In the genomic region with DNA sequence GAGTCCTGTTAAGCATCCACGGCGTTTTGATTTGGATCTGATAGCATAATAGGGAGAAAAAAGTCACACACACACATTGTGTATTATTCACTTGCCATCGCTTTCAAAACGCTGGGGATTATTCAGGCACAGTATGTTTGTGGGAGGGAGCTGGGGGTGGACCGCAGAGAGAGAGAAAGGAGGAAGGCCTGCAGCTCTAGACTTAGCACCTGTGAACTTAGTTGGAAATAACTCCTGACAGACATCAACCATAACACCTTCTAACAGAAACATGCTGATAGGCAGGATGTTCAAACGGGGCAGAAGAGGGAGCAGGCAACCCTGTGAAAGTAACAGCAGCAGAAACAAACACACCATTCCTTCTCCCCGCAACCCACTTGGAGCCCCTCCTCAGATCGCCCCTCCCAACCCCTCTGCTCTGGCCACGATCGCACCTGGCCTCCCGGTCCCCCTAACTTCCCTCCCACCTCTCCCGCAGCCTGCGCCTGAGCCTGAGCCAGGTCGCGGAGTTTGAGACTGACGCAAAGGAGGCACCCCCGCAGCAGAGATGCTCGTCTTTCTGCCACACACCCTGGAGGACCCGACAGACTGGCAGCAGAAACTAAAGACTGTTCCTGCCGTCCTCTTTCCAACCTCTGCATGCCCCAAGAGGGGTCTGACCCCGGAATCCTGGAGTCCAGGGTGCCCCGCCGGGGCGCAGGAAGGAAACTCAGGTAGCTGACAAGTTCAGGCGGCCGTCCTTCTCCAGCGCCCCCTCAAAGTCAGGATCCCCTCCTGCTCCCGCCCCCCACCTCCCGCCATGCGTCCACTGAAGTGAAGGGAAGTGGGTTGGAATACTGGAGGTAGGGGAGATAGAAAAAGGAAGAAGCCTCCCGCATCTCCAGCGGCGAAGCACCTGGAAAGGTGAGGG, we compare ENCODE assay signal across 11 cellular contexts. TPM values are rescaled to one million over a fixed set of nuclear protein-coding genes. Genes with fewer than 3 reads are reported as not detected.
DNase-seq lines count a peak whose midpoint lies in the region; ATAC-seq, FAIRE-seq and TF ChIP-seq lines count a peak whose summit lies in the region.
"Had no signal": no experiment of that assay in that cellular context is flagged by ENCODE, and none has a peak within 500 bp of the region (broad histone marks: within the 10 kb centered on the region; RNA-seq: fewer than 3 reads in every experiment).

No MANE protein-coding gene starts in this region.

- CTCF ChIA-PET in K562 (lab: Yijun Ruan, JAX; ENCODE audit: low intra/inter-chr PET ratio), result no interaction called here

- no peak for FAIRE-seq in K562 (lab: Jason Lieb, UNC)
- FAIRE-seq: H54 had no signal

- peaks cover 15% of the 10 kb centered on the region for H3K4me1 ChIP-seq in HUES6 (ENCODE audit: control insufficient read depth, insufficient read depth, low read length)
- no peaks in the 10 kb centered on the region for H3K4me1 ChIP-seq in K562 (replicated peaks in 1 of 2; ENCODE audit: control insufficient read depth in 2 of 2, insufficient read depth in 2 of 2, low read length in 2 of 2)
- H3K4me1 ChIP-seq in spleen, result no peaks in the 10 kb centered on the region
- peaks cover 0 to 7% of the 10 kb centered on the region in 2 donors for H3K4me1 ChIP-seq in thyroid gland

- intact Hi-C loops in K562 (cut with micrococcal nuclease), result no loop called here
- intact Hi-C loops in spleen (cut with DNase I; ENCODE audit: low total_unique reads), result no loop called here
- intact Hi-C loops in thyroid gland (cut with DNase I), result no loop called here

- no peaks in the 10 kb centered on the region for H3K9me1 ChIP-seq in K562 (ENCODE audit: control insufficient read depth, insufficient read depth, low read length)

- DNase-seq in K562 (ENCODE audit: extremely low read depth in 1 of 4, low spot score in 3 of 4), result no peak
- no peak for DNase-seq in kidney epithelial cell (ENCODE audit: low read depth)
- DNase-seq in spleen, result peak; percentile 67
- no peak for DNase-seq in HT-29 (ENCODE audit: low spot score)
- no peak for DNase-seq in thyroid gland
- no peak for DNase-seq in central memory CD4-positive, alpha-beta T cell
- no peak for DNase-seq in stimulated activated CD4-positive, alpha-beta T cell treated with anti-CD3 and anti-CD28 coated beads, Interleukin-2, amount 100 ng/mL, for 48 hours
- DNase-seq: Kasumi-1 had no signal

- H3K27ac ChIP-seq in HUES6 (ENCODE audit: low read depth, low read length) (no peak overlapping the region), K562 (ENCODE audit: extremely low read depth, low read depth, low read length) (no peak overlapping the region), spleen (peak overlapping the region in 6 of 8 donors; percentile 24 to 59 (median 43)), thyroid gland (no peak overlapping the region)
- H3K27ac ChIP-seq: SK-N-MC had no signal

- no peak for TF ChIP-seq EP300 in K562 (IDR thresholded peaks at IDR 0.05; ENCODE audit: low read length)

- TF ChIP-seq RAD21 in K562 (CRISPR knock-in tag; conservative IDR thresholded peaks at IDR 0.05 in 1 of 2, IDR thresholded peaks at IDR 0.05 in 1 of 2), result no peak

- WGBS in K562 (ENCODE audit: insufficient coverage, low coverage, missing lambda C conversion rate), result 3% methylated on average over 33 of the region's 33 CpGs
- 8 to 12% (median 9%) methylated on average over 23 to 33 of the region's 33 CpGs for WGBS in spleen, 5 donors
- 5 to 6% methylated on average over 24 to 27 of the region's 33 CpGs for WGBS in thyroid gland, 2 donors

- H3K9ac ChIP-seq in HUES6 (ENCODE audit: low read length) (peak overlapping the region; percentile 48), K562 (ENCODE audit: insufficient read depth in 1 of 2, low read depth in 2 of 2, low read length in 2 of 2) (no peak overlapping the region)

- POLR2A ChIA-PET in K562 (lab: Yijun Ruan, JAX), result no interaction called here

- BruUV-seq in K562 (replicated peaks; lab: Mats Ljungman, UMichigan), result no TSS peak

- peak; percentile 22; the same call in 1 of the 3 replicates for ATAC-seq in K562

- H3K36me3 ChIP-seq in HUES6 (ENCODE audit: control insufficient read depth, insufficient read depth, low read length) (no peaks in the 10 kb centered on the region), K562 (ENCODE audit: control insufficient read depth, insufficient read depth, low read length) (no peaks in the 10 kb centered on the region), kidney epithelial cell (ENCODE audit: control insufficient read depth, insufficient read depth, low read length) (no peaks in the 10 kb centered on the region), spleen (no peaks in the 10 kb centered on the region), thyroid gland (no peaks in the 10 kb centered on the region)

- TF ChIP-seq POLR2A in K562 (conservative IDR thresholded peaks at IDR 0.05), result no peak
- TF ChIP-seq POLR2A in spleen (IDR thresholded peaks at IDR 0.05), result no peak
- no peak for TF ChIP-seq POLR2A in thyroid gland (IDR thresholded peaks at IDR 0.05)

- peak overlapping the region; percentile 83 for H3K4me3 ChIP-seq in HUES6 (ENCODE audit: low read depth, low read length)
- H3K4me3 ChIP-seq in K562, result no peak overlapping the region
- peak overlapping the region; percentile 46 for H3K4me3 ChIP-seq in kidney epithelial cell (ENCODE audit: low read depth, low read length)
- H3K4me3 ChIP-seq in spleen, result peak overlapping the region; percentile 35 to 74 (median 50)
- H3K4me3 ChIP-seq in thyroid gland (replicated peaks in 1 of 3), result no peak overlapping the region
- H3K4me3 ChIP-seq: SK-N-MC had no signal

- in situ Hi-C loops in K562 (cut with MboI), result no loop called here

- H3K27me3 ChIP-seq in HUES6 (ENCODE audit: control insufficient read depth, insufficient read depth, low read length) (peaks cover 30% of the 10 kb centered on the region), K562 (ENCODE audit: control insufficient read depth in 2 of 2, insufficient read depth in 2 of 2, low read length in 2 of 2) (no peaks in the 10 kb centered on the region), kidney epithelial cell (ENCODE audit: control insufficient read depth, insufficient read depth, low read length) (no peaks in the 10 kb centered on the region), spleen (replicated peaks in 1 of 7) (peaks cover 0 to 19% (median 3%) of the 10 kb centered on the region in 7 donors), thyroid gland (no peaks in the 10 kb centered on the region)

- H4K20me1 ChIP-seq in K562 (replicated peaks; ENCODE audit: control insufficient read depth, insufficient read depth, low read length), result no peaks in the 10 kb centered on the region

- H3K79me2 ChIP-seq in K562 (ENCODE audit: control insufficient read depth, insufficient read depth, low read length), result no peaks in the 10 kb centered on the region

- H3K4me2 ChIP-seq in K562 (ENCODE audit: insufficient read depth, low read length), result no peak overlapping the region

- no peak overlapping the region for H2AFZ ChIP-seq in K562 (ENCODE audit: low read depth, low read length)

- H3K9me3 ChIP-seq in HUES6 (ENCODE audit: control insufficient read depth, insufficient read depth, low read depth, low read length) (no peaks in the 10 kb centered on the region), K562 (replicated peaks; ENCODE audit: control insufficient read depth, insufficient read depth, low read depth, low read length) (no peaks in the 10 kb centered on the region), spleen (no peaks in the 10 kb centered on the region), thyroid gland (no peaks in the 10 kb centered on the region)

- TF ChIP-seq CTCF in K562 (IDR thresholded peaks at IDR 0.05 in 2 of 3, conservative IDR thresholded peaks at IDR 0.05 in 1 of 3; ENCODE audit: insufficient read depth in 2 of 3, low read depth in 1 of 3, low read length in 3 of 3), result no peak
- TF ChIP-seq CTCF in kidney epithelial cell (IDR thresholded peaks at IDR 0.05; ENCODE audit: insufficient read depth, low read length, poor library complexity, severe bottlenecking), result no peak
- TF ChIP-seq CTCF in spleen (IDR thresholded peaks at IDR 0.05 in 8 of 11, conservative IDR thresholded peaks at IDR 0.05 in 3 of 11), result no peak
- no peak for TF ChIP-seq CTCF in thyroid gland (IDR thresholded peaks at IDR 0.05)

TF ChIP-seq in K562, 482 proteins besides CTCF, POLR2A, EP300 and RAD21:
- no peak for TF ChIP-seq GABPB1 (CRISPR knock-in tag; IDR thresholded peaks at IDR 0.05)
- TF ChIP-seq ZNF41 (CRISPR knock-in tag; conservative IDR thresholded peaks at IDR 0.05), result no peak
- no peak for TF ChIP-seq THRAP3 (IDR thresholded peaks at IDR 0.05; ENCODE audit: borderline replicate concordance)
- TF ChIP-seq MTA3 (IDR thresholded peaks at IDR 0.05; ENCODE audit: borderline replicate concordance), result no peak
- TF ChIP-seq KAT8 (IDR thresholded peaks at IDR 0.05; ENCODE audit: low read depth), result no peak
- no peak for TF ChIP-seq C11orf30 (IDR thresholded peaks at IDR 0.05; ENCODE audit: low read depth)
- TF ChIP-seq ZNF24 (IDR thresholded peaks at IDR 0.05), result no peak
- TF ChIP-seq GTF2F1 (IDR thresholded peaks at IDR 0.05; ENCODE audit: low read depth, low read length), result no peak
- TF ChIP-seq YBX1 (IDR thresholded peaks at IDR 0.05), result no peak
TF ChIP-seq in K562: peak in this region for 0.

RNA-seq across cellular contexts. Expression of a gene that starts 0.7 kb away (rescaled TPM):
- total RNA-seq in K562 (2011; cell fraction: chromatin; rRNA removed; ENCODE audit: low replicate concordance), result not detected in 2 replicates
- not detected in 2 replicates for total RNA-seq in K562 (2011; cell fraction: nucleolus; rRNA removed)
- not detected in 2 replicates for total RNA-seq in K562 (2011; cell fraction: nucleoplasm; rRNA removed)
- not detected in 2 replicates for total RNA-seq in K562 (2014; rRNA removed)
- total RNA-seq in K562 (2014; rRNA removed; fragmentation: Illumina TruSeq; extraction: Trizol), result not detected in 2 replicates
- not detected in 2 replicates for total RNA-seq in K562 (2015; rRNA removed; fragmentation: Illumina TruSeq; extraction: Trizol)
- not detected in 2 replicates for total RNA-seq in K562 (2021)
- not detected in 2 replicates for polyA plus RNA-seq in K562 (2011; rRNA removed)
- not detected in 2 replicates for polyA plus RNA-seq in K562 (2011; cell fraction: cytosol; rRNA removed)
- not detected in 2 replicates for polyA plus RNA-seq in K562 (2011; cell fraction: nucleus; rRNA removed)
- not detected in 2 replicates for polyA plus RNA-seq in K562 (2012)
- polyA plus RNA-seq in K562 (2014; fragmentation: Illumina TruSeq; extraction: Trizol), result not detected in 2 replicates
- not detected for polyA plus RNA-seq in K562 (2014; fragmentation: Nextera tagmentation; extraction: Ambion mirVana)
- polyA plus RNA-seq in K562 (2014; rRNA removed), result not detected in 2 replicates
- polyA minus RNA-seq in K562 (2011; rRNA and poly(A)+ RNA removed), result not detected in 2 replicates
- not detected in 2 replicates for polyA minus RNA-seq in K562 (2011; cell fraction: cytosol; rRNA and poly(A)+ RNA removed)
- polyA minus RNA-seq in K562 (2011; cell fraction: nucleus; rRNA and poly(A)+ RNA removed), result not detected in 2 replicates
- total RNA-seq in kidney epithelial cell, result 0.08 TPM in 1 of 2 replicates, not detected in the other
- total RNA-seq in spleen, result 10 to 100 TPM in 5 of 7 donors, 1 to 10 TPM in 2; 4.9 to 23.9 (median 11.6) TPM
- 1 to 10 TPM in 2 of 3 donors, under 1 TPM in 1; 0.87 to 1.6 (median 1.0) TPM for polyA plus RNA-seq in spleen
- not detected in 2 replicates for total RNA-seq in HT-29 (2014; rRNA removed; shearing (Covaris generic))
- under 1 TPM in 3 of 4 donors, not detected in 1; under 0.01 to 0.13 (median 0.05) TPM for total RNA-seq in thyroid gland

Comparison
In these comparisons a context has a peak if more than half of its experiments do, and no peak if none do; other contexts are left out.
1. H3K27ac ChIP-seq: peak in spleen (6 of 8); none in HUES6 (single experiment), K562 (single experiment) and thyroid gland (0 of 3).
2. H3K4me3 ChIP-seq: peak in HUES6 (single experiment), kidney epithelial cell (single experiment) and spleen (8 of 8); none in K562 (single experiment) and thyroid gland (0 of 3).